Comparison of ENCODE assay signal across 8 cellular contexts in the genomic region with DNA sequence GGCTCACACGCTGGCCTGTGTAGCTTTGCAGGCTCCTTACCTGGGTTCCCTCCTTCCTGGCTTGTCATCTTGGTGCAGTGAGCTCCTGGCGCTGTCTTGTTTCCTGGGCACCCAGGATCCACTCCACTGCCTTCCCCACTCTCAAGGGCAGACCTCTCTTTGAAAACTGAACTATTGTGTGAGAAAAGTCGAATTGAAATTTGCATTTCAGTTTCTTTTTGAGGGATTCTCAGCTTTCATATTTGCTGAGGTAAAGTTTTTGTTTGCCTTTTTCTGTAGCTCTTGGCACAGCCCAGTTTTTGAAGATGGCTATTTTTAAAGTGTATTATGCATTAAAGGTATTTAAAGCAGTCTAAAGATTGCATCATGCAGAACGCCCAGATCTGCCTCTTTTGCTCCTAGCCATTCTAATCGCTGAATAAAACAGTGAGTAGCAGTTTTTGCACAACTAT.
DNase-seq lines count a peak whose midpoint lies in the region; ATAC-seq and TF ChIP-seq lines count a peak whose summit lies in the region.

No MANE protein-coding gene starts in this region.

- H3K9me3 ChIP-seq in body of pancreas: no peaks in the 10 kb centered on the region

- intact Hi-C loops in left ventricle myocardium superior (cut with micrococcal nuclease): loop anchor here (10.0 kb wide), 1 partner anchor 291 kb away; no protein-coding TSS in a partner anchor
- intact Hi-C loops in Right ventricle myocardium inferior (cut with DNase I): no loop called here
- intact Hi-C loops in body of pancreas (cut with DNase I): loop anchor here (10.0 kb wide), 2 partner anchors 71 to 291 kb away; no protein-coding TSS in a partner anchor

- H3K4me1 ChIP-seq in body of pancreas: no peaks in the 10 kb centered on the region

- TF ChIP-seq POLR2A in body of pancreas (IDR thresholded peaks at IDR 0.05): no peak

- H3K4me3 ChIP-seq in body of pancreas: no peak overlapping the region

- 68 to 80% methylated on average over 5 of the region's 5 CpGs for WGBS in body of pancreas, 2 donors

- H3K27me3 ChIP-seq in body of pancreas: no peaks in the 10 kb centered on the region

- no peak for TF ChIP-seq CTCF in body of pancreas (IDR thresholded peaks at IDR 0.05)

- ATAC-seq in left ventricle myocardium superior: peak; percentile 28
- no peak for ATAC-seq in Right ventricle myocardium inferior
- ATAC-seq in HG02678 (IDR thresholded peaks at IDR 0.05; ENCODE audit: unreplicated experiment): peak; percentile 76
- ATAC-seq in body of pancreas: no peak

- DNase-seq in left ventricle myocardium superior: no peak
- no peak for DNase-seq in Right ventricle myocardium inferior (ENCODE audit: missing footprints)
- DNase-seq in NAMALWA (ENCODE audit: low spot score): peak; percentile 39
- DNase-seq in NCI-H446 (lab: John Stamatoyannopoulos, UW): no peak
- DNase-seq in body of pancreas: no peak
- DNase-seq in D341Med (ENCODE audit: low spot score): no peak

- H3K27ac ChIP-seq in temporal lobe (ENCODE audit: low read depth, low read length) (peak overlapping the region; percentile 63), body of pancreas (no peak overlapping the region)

- H3K36me3 ChIP-seq in body of pancreas (replicated peaks in 1 of 2; ENCODE audit: insufficient read depth in 1 of 2, low read depth in 2 of 2): peaks cover 0 to 17% of the 10 kb centered on the region in 2 donors

Comparison
In these comparisons a context has a peak if more than half of its experiments do, and no peak if none do; other contexts are left out.
1. ATAC-seq: peak in left ventricle myocardium superior (single experiment) and HG02678 (single experiment); none in Right ventricle myocardium inferior (single experiment) and body of pancreas (single experiment).